ENCODE assay signal across 16 cellular contexts in the genomic region with DNA sequence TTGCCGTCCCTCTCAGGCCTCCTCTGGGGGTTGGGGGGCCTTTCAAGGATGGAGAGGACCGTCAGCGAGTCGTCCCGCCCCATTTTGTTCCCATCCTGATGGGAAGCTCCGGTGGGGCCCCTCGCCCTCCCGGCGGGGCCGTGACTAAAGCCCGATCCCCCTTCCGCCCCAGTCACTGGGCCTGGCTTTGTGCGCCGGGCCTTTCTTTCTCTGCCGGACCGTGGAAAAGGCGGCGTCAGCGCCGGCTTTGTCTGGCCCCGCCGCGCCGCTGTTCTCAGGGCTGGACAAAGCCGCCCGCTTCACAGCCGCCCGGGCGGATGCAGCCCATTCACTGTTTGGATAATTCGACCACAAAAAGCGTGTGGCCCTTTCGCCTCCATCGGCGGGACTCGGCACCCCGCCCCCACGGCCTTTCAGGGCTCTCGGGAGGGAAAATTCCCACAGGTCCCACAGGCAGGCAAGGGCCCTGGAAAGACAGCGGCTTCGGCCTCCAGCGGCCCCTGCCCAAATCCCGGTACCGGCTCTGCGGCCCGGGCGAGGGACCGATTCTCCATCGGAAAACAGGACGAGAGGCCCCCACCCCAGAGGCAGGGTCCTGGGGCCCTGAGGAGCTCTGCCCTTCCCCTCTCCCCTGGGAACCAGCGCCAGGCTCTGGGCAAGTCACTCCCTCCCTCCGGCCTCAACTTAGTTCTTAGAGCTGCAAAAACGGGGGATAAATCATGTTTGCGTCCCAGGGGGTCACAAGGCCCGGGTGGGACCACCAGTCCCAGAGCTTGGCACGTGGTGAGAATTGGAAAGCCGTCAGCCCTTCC.
DNase-seq lines count a peak whose midpoint lies in the region; ATAC-seq and TF ChIP-seq lines count a peak whose summit lies in the region.
"Had no signal": no experiment of that assay in that cellular context is flagged by ENCODE, and none has a peak within 500 bp of the region (broad histone marks: within the 10 kb centered on the region; RNA-seq: fewer than 3 reads in every experiment).

No MANE protein-coding gene starts in this region.

- DNase-seq in ELF-1 (ENCODE audit: low read depth, low spot score) = peak; percentile 47
- peak; percentile 24 for DNase-seq in astrocyte of the spinal cord (ENCODE audit: low read depth, low spot score)
- DNase-seq in left ventricle myocardium superior = peak; percentile 26
- peak; percentile 87 for DNase-seq in osteoblast (ENCODE audit: insufficient read length, low spot score, missing footprints)
- no peak for DNase-seq in T-helper 1 cell
- DNase-seq in stimulated activated CD4-positive, alpha-beta T cell treated with anti-CD3 and anti-CD28 coated beads, Interleukin-1b, Interleukin-23, amount 100 ng/mL, for 48 hours = no peak
- DNase-seq in NCI-H2171 (lab: John Stamatoyannopoulos, UW) = no peak
- no peak for DNase-seq in activated effector memory CD4-positive, alpha-beta T cell treated with anti-CD3 and anti-CD28 coated beads, Interleukin-2, amount 50 U/mL, for 16 hours
- DNase-seq: activated CD4-positive, alpha-beta T cell treated with anti-CD3 and anti-CD28 coated beads for 36 hours; activated naive CD4-positive, alpha-beta T cell treated with Interleukin-2 at 50 U/mL for 16 hours; body of pancreas; COR-L47; hippocampal formation; naive B cell; NCI-H1417 treated with DMSO at 0.1 percent for 48 hours; NCI-H345 had no signal

- H2AFZ ChIP-seq in osteoblast (ENCODE audit: low read length) = no peak overlapping the region

- H3K27ac ChIP-seq in osteoblast (ENCODE audit: low read depth, low read length) = no peak overlapping the region
- H3K27ac ChIP-seq: body of pancreas had no signal

- intact Hi-C loops in left ventricle myocardium superior (cut with micrococcal nuclease) = no loop called here

- H3K4me3 ChIP-seq in astrocyte of the spinal cord (ENCODE audit: low read depth, low read length) (no peak overlapping the region), osteoblast (ENCODE audit: insufficient read depth, low read length) (peak overlapping the region; percentile 39)
- H3K4me3 ChIP-seq: body of pancreas had no signal

- H3K4me2 ChIP-seq in osteoblast (ENCODE audit: insufficient read depth, low read length) = peak overlapping the region; percentile 60

- no peaks in the 10 kb centered on the region for H3K79me2 ChIP-seq in osteoblast (ENCODE audit: insufficient read depth, low read length)

- no peaks in the 10 kb centered on the region for H3K4me1 ChIP-seq in osteoblast (ENCODE audit: insufficient read depth, low read length)

- H4K20me1 ChIP-seq in osteoblast (ENCODE audit: insufficient read depth, low read length) = no peaks in the 10 kb centered on the region

- ATAC-seq in left ventricle myocardium superior = no peak
- ATAC-seq: activated CD4-positive, alpha-beta T cell treated with anti-CD3 and anti-CD28 coated beads for 36 hours; body of pancreas had no signal

- H3K36me3 ChIP-seq in osteoblast (ENCODE audit: insufficient read depth, low read length) = no peaks in the 10 kb centered on the region

- H3K9me3 ChIP-seq in osteoblast (ENCODE audit: low read depth, low read length) = no peaks in the 10 kb centered on the region
- H3K9me3 ChIP-seq: body of pancreas had no signal

- in situ Hi-C loops in astrocyte of the spinal cord (cut with HindIII; ENCODE audit: low sequenced_read_pairs) = no loop called here

- peaks cover 16% of the 10 kb centered on the region for H3K27me3 ChIP-seq in osteoblast (ENCODE audit: insufficient read depth, low read length)
- H3K27me3 ChIP-seq: body of pancreas had no signal

- no peak for TF ChIP-seq CTCF in astrocyte of the spinal cord (IDR thresholded peaks at IDR 0.05; ENCODE audit: low read depth, low read length)
- TF ChIP-seq CTCF in osteoblast (IDR thresholded peaks at IDR 0.05; ENCODE audit: extremely low read depth, low read depth, low read length) = no peak

Comparison
In these comparisons a context has a peak if more than half of its experiments do, and no peak if none do; other contexts are left out.
1. DNase-seq: peak in ELF-1 (single experiment), astrocyte of the spinal cord (single experiment), left ventricle myocardium superior (single experiment) and osteoblast (single experiment); none in T-helper 1 cell (0 of 5), stimulated activated CD4-positive, alpha-beta T cell treated with anti-CD3 and anti-CD28 coated beads, Interleukin-1b, Interleukin-23, amount 100 ng/mL, for 48 hours (single experiment), NCI-H2171 (single experiment) and activated effector memory CD4-positive, alpha-beta T cell treated with anti-CD3 and anti-CD28 coated beads, Interleukin-2, amount 50 U/mL, for 16 hours (single experiment).